In genomic region chr1:30133414-30134055, GRCh38 we compare ENCODE assay signal across 21 cellular contexts.
"Had no signal": no experiment of that assay in that cellular context is flagged by ENCODE, and none has a peak within 500 bp of the region (broad histone marks: within the 10 kb centered on the region; RNA-seq: fewer than 3 reads in every experiment).

No MANE protein-coding gene starts in this region.

- H3K4me1 ChIP-seq: prostate gland, upper lobe of right lung had no signal

- H3K36me3 ChIP-seq: left ventricle myocardium inferior, prostate gland, upper lobe of right lung had no signal

- FAIRE-seq: endothelial cell of umbilical vein had no signal

- ATAC-seq: activated CD8-positive, alpha-beta memory T cell treated with anti-CD3 and anti-CD28 coated beads, Interleukin-2, amount 10 ng/mL, durations not matched to agents 7 days and 5 days; activated CD8-positive, alpha-beta T cell treated with anti-CD3 and anti-CD28 coated beads for 36 hours; activated naive CD8-positive, alpha-beta T cell treated with anti-CD3 and anti-CD28 coated beads, Interleukin-2, amount 50 U/mL, for 24 hours; esophagus mucosa; natural killer cell; right cardiac atrium; stimulated activated naive CD8-positive, alpha-beta T cell treated with anti-CD3 and anti-CD28 coated beads, Interleukin-15, Interleukin-2, amounts not matched to agents 100 U/mL and 50 U/mL, for 24 hours; upper lobe of right lung had no signal

- H3K9me3 ChIP-seq: prostate gland, upper lobe of right lung had no signal

- H3K27ac ChIP-seq: left ventricle myocardium inferior, prostate gland, upper lobe of right lung, VCaP had no signal

- DNase-seq: activated CD4-positive, alpha-beta T cell treated with anti-CD3 and anti-CD28 coated beads, Interleukin-2, amount 10 ng/mL, durations not matched to agents 7 days and 5 days; activated CD4-positive, CD25-positive, alpha-beta regulatory T cell treated with anti-CD3 and anti-CD28 coated beads, Interleukin-2, amount 50 U/mL, for 72 hours; activated CD8-positive, alpha-beta memory T cell treated with anti-CD3 and anti-CD28 coated beads, Interleukin-2, amount 10 ng/mL, durations not matched to agents 7 days and 5 days; activated CD8-positive, alpha-beta T cell treated with anti-CD3 and anti-CD28 coated beads for 36 hours; activated gamma-delta T cell; activated naive CD4-positive, alpha-beta T cell treated with anti-CD3 and anti-CD28 coated beads, Interleukin-2, amount 50 U/mL, for 16 hours; activated naive CD8-positive, alpha-beta T cell treated with anti-CD3 and anti-CD28 coated beads, Interleukin-2, amount 50 U/mL, for 24 hours; activated T-cell treated with anti-CD3 and anti-CD28 coated beads for 4 hours; effector CD8-positive, alpha-beta T cell; foreskin melanocyte; left ventricle myocardium inferior; natural killer cell; right cardiac atrium; stimulated activated CD4-positive, alpha-beta T cell treated with anti-CD3 and anti-CD28 coated beads, Interleukin-12 subunit alpha, Interleukin-12 subunit beta, amount 100 ng/mL, for 4 hours; stimulated activated CD4-positive, alpha-beta T cell treated with anti-CD3 and anti-CD28 coated beads, Interleukin-4, amount 100 ng/mL, for 4 hours; stimulated activated naive CD8-positive, alpha-beta T cell treated with anti-CD3 and anti-CD28 coated beads, Interleukin-15, Interleukin-2, amounts not matched to agents 100 U/mL and 50 U/mL, for 24 hours; upper lobe of right lung had no signal

- H3K4me3 ChIP-seq: left ventricle myocardium inferior, prostate gland, upper lobe of right lung had no signal
